Comparison of ENCODE assay signal across 25 cellular contexts in the genomic region with DNA sequence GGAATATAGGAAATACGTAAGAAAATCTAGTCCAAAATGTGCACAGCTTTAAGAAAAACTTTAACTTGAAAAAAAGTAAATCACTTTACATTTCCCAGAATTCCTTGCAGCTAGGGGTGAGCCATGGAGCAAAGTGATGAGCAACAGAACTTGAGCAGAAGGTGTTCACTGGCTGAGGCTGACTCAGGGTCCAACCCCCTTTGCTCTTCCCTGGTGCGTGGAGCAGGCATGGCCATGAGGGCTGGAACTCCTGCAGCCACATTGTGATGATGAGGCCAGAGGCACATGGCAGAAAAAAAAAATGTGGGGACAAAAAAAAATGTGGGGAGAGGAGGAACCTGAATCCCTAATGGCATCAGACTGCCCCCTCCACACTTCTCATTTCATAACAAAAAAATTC.
"Had no signal": no experiment of that assay in that cellular context is flagged by ENCODE, and none has a peak within 500 bp of the region (broad histone marks: within the 10 kb centered on the region; RNA-seq: fewer than 3 reads in every experiment).

No MANE protein-coding gene starts in this region.

- H3K9ac ChIP-seq: KMS-11 had no signal

- H3K9me3 ChIP-seq: colonic mucosa, MG63, SJSA1 had no signal

- ATAC-seq: Right ventricle myocardium inferior, SK-N-SH treated with all-trans-retinoic acid at 6 μM for 48 hours, WTC11 had no signal

- H3K27ac ChIP-seq: colonic mucosa, KMS-11, SJSA1 had no signal

- H3K4me3 ChIP-seq: colonic mucosa, MG63, SJSA1 had no signal

- H3K4me2 ChIP-seq: KMS-11 had no signal

- H3K27me3 ChIP-seq: colonic mucosa, MG63, SJSA1 had no signal

- H3K36me3 ChIP-seq: colonic mucosa had no signal

- DNase-seq: activated CD4-positive, alpha-beta memory T cell treated with anti-CD3 and anti-CD28 coated beads for 36 hours; activated CD4-positive, alpha-beta T cell treated with anti-CD3 and anti-CD28 coated beads, Interleukin-2, amount 10 ng/mL, durations not matched to agents 7 days and 5 days; activated CD4-positive, CD25-positive, alpha-beta regulatory T cell treated with anti-CD3 and anti-CD28 coated beads, Interleukin-2, amount 50 U/mL, for 72 hours; activated CD8-positive, alpha-beta memory T cell treated with anti-CD3 and anti-CD28 coated beads for 24 hours; activated effector memory CD4-positive, alpha-beta T cell treated with anti-CD3 and anti-CD28 coated beads, Interleukin-2, amount 50 U/mL, for 16 hours; activated naive CD4-positive, alpha-beta T cell treated with anti-CD3 and anti-CD28 coated beads for 36 hours; activated T-cell treated with anti-CD3 and anti-CD28 coated beads for 4 hours; colonic mucosa; MG63; MV-4-11; NCI-H1092 treated with DMSO at 0.1 percent for 48 hours; NCI-H1417 treated with DMSO at 0.1 percent for 48 hours; NCI-H1694; NCI-H2029 treated with DMSO at 0.1 percent for 48 hours; NCI-H345; NCI-H510A; NCI-H526 treated with DMSO at 0.1 percent for 48 hours; NCI-H82; RPMI8226; SW 1271 had no signal

- H3K4me1 ChIP-seq: colonic mucosa had no signal
